ENCODE assay signal across 11 cellular contexts in the genomic region with DNA sequence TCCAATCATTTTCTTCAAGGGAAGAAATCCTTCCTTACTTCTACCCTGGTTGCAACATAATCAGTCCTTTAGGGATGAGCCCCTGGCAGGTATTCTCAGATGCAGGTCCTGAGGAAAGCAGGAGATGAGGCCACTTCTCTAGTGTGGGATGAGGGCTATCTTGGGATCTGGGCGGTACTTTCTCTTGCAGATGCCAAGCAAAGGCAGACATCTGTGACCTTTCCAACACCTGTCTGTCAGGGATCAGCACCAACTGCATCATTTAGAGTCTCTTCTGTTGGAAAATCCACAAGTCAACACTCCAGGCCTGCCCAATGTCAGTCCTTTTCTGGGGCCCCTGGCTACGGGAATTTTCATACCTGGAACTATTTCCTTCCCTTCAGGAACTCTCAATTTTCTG.
"Had no signal": no experiment of that assay in that cellular context is flagged by ENCODE, and none has a peak within 500 bp of the region (broad histone marks: within the 10 kb centered on the region; RNA-seq: fewer than 3 reads in every experiment).

No MANE protein-coding gene starts in this region.

- H3K4me3 ChIP-seq: GM23248, GM23338, HAP-1 had no signal

- ATAC-seq: GM23338, HCT116 had no signal

- H3K27ac ChIP-seq: GM23248 had no signal

- DNase-seq: GM23248, GOT3, H7, H9, HCEC 1CT, HFFc6 had no signal

- H3K9me3 ChIP-seq: HAP-1 had no signal

- FAIRE-seq: H1, H54 had no signal

- H3K4me1 ChIP-seq: HAP-1 had no signal

- H3K36me3 ChIP-seq: HAP-1 had no signal
